Comparison of ENCODE assay signal across 1 cellular context in genomic region chr3:141070727-141071357, GRCh38.
A peak's percentile ranks its signal among the peaks of the same experiment; 100 is the strongest.
TF ChIP-seq lines count a peak whose summit lies in the region.

No MANE protein-coding gene starts in this region.

TF ChIP-seq in K562, 482 proteins besides CTCF, POLR2A, EP300 and RAD21:
- TF ChIP-seq NRF1 (conservative IDR thresholded peaks at IDR 0.05 in 1 of 2, IDR thresholded peaks at IDR 0.05 in 1 of 2) (peak; percentile 14 to 21; a peak in 1 of 4 replicates), HMGXB4 (CRISPR knock-in tag; IDR thresholded peaks at IDR 0.05) (no peak), ZNF311 (CRISPR knock-in tag; IDR thresholded peaks at IDR 0.05) (no peak)
